ENCODE assay signal across 24 cellular contexts in genomic region chr2:102294802-102295489, GRCh38. TPM values are rescaled to one million over a fixed set of nuclear protein-coding genes. Genes with fewer than 3 reads are reported as not detected.
A peak's percentile ranks its signal among the peaks of the same experiment; 100 is the strongest.
DNase-seq lines count a peak whose midpoint lies in the region; ATAC-seq, FAIRE-seq and TF ChIP-seq lines count a peak whose summit lies in the region.
"Had no signal": no experiment of that assay in that cellular context is flagged by ENCODE, and none has a peak within 500 bp of the region (broad histone marks: within the 10 kb centered on the region; RNA-seq: fewer than 3 reads in every experiment).

No MANE protein-coding gene starts in this region.

- no peak overlapping the region for H3K4me3 ChIP-seq in K562
- H3K4me3 ChIP-seq: left ventricle myocardium inferior, PC-9 had no signal

- no peak overlapping the region for H3K27ac Mint-ChIP-seq in activated CD4-positive, alpha-beta T cell treated with anti-CD3 and anti-CD28 coated beads for 36 hours
- no peak overlapping the region for H3K27ac Mint-ChIP-seq in CD4-positive, alpha-beta T cell
- H3K27ac Mint-ChIP-seq: stimulated activated naive B cell treated with anti-CD40 and anti-IgM and Interleukin-4, amounts not matched to agents 10 μg/mL and 1 μg/mL and 100 μg/mL, for 72 hours had no signal

- CTCF ChIA-PET in activated CD4-positive, alpha-beta T cell treated with anti-CD3 and anti-CD28 coated beads for 36 hours (lab: Charles Lee), result interaction anchor here (0.9 to 1.9 kb wide), 5 partner anchors 10 to 54 kb away, joined by 3 to 5 read pairs (median 3); no protein-coding TSS in a partner anchor
- CTCF ChIA-PET in K562 (lab: Yijun Ruan, JAX; ENCODE audit: low intra/inter-chr PET ratio), result no interaction called here
- CTCF ChIA-PET in CD4-positive, alpha-beta T cell (lab: Charles Lee), result no interaction called here

- FAIRE-seq in K562 (lab: Jason Lieb, UNC), result no peak
- FAIRE-seq: G401.6, GM12892, small intestine had no signal

- no peak overlapping the region for H3K9ac ChIP-seq in K562 (ENCODE audit: insufficient read depth in 1 of 2, low read depth in 2 of 2, low read length in 2 of 2)
- H3K9ac ChIP-seq: parathyroid adenoma had no signal

- 32% methylated on average over 3 of the region's 3 CpGs for WGBS in K562 (ENCODE audit: insufficient coverage, low coverage, missing lambda C conversion rate)

- no peaks in the 10 kb centered on the region for H3K36me3 ChIP-seq in K562 (ENCODE audit: control insufficient read depth, insufficient read depth, low read length)
- H3K36me3 ChIP-seq: left ventricle myocardium inferior had no signal

- peaks cover 4% of the 10 kb centered on the region for H3K27me3 Mint-ChIP-seq in activated CD4-positive, alpha-beta T cell treated with anti-CD3 and anti-CD28 coated beads for 36 hours
- no peaks in the 10 kb centered on the region for H3K27me3 Mint-ChIP-seq in CD4-positive, alpha-beta T cell

- H3K4me1 ChIP-seq in K562 (replicated peaks in 1 of 2; ENCODE audit: control insufficient read depth in 2 of 2, insufficient read depth in 2 of 2, low read length in 2 of 2), result no peaks in the 10 kb centered on the region; a peak in 1 of 5 replicates
- H3K4me1 ChIP-seq: left ventricle myocardium inferior, parathyroid adenoma had no signal

- no peaks in the 10 kb centered on the region for H3K79me2 ChIP-seq in K562 (ENCODE audit: control insufficient read depth, insufficient read depth, low read length)
- H3K79me2 ChIP-seq: parathyroid adenoma had no signal

- intact Hi-C loops in activated CD4-positive, alpha-beta T cell treated with anti-CD3 and anti-CD28 coated beads for 36 hours (cut with DNase I, micrococcal nuclease), result no loop called here
- intact Hi-C loops in K562 (cut with micrococcal nuclease), result no loop called here
- intact Hi-C loops in CD4-positive, alpha-beta T cell (cut with DNase I, micrococcal nuclease), result loop anchor here in 1 of 2 experiments (5.0 kb wide), 1 partner anchor 43 kb away; no protein-coding TSS in a partner anchor

- no peaks in the 10 kb centered on the region for H3K9me3 Mint-ChIP-seq in activated CD4-positive, alpha-beta T cell treated with anti-CD3 and anti-CD28 coated beads for 36 hours (ENCODE audit: low read depth)
- no peaks in the 10 kb centered on the region for H3K9me3 Mint-ChIP-seq in CD4-positive, alpha-beta T cell
- H3K9me3 Mint-ChIP-seq: stimulated activated naive B cell treated with anti-CD40 and anti-IgM and Interleukin-4, amounts not matched to agents 10 μg/mL and 1 μg/mL and 100 μg/mL, for 72 hours had no signal

- no peaks in the 10 kb centered on the region for H3K9me1 ChIP-seq in K562 (ENCODE audit: control insufficient read depth, insufficient read depth, low read length)

- in situ Hi-C loops in K562 (cut with MboI) (no loop called here), GM13977 (cut with MboI; ENCODE audit: low pct_unique_long_range_greater_than_20kb, low sequenced_read_pairs, unreplicated experiment) (no loop called here)

- no peak overlapping the region; the same call in 1 of the 2 replicates for H3K4me2 ChIP-seq in K562 (ENCODE audit: insufficient read depth, low read length)
- H3K4me2 ChIP-seq: PC-9 had no signal

- no peaks in the 10 kb centered on the region for H4K20me1 ChIP-seq in K562 (replicated peaks; ENCODE audit: control insufficient read depth, insufficient read depth, low read length)

- H3K36me3 Mint-ChIP-seq in activated CD4-positive, alpha-beta T cell treated with anti-CD3 and anti-CD28 coated beads for 36 hours (ENCODE audit: low read depth), result no peaks in the 10 kb centered on the region
- no peaks in the 10 kb centered on the region for H3K36me3 Mint-ChIP-seq in CD4-positive, alpha-beta T cell (ENCODE audit: low read depth)
- H3K36me3 Mint-ChIP-seq: stimulated activated naive B cell treated with anti-CD40 and anti-IgM and Interleukin-4, amounts not matched to agents 10 μg/mL and 1 μg/mL and 100 μg/mL, for 72 hours had no signal

- no peaks in the 10 kb centered on the region; a peak in 1 of 5 replicates for H3K27me3 ChIP-seq in K562 (ENCODE audit: control insufficient read depth in 2 of 2, insufficient read depth in 2 of 2, low read length in 2 of 2)
- H3K27me3 ChIP-seq in CD4-positive, alpha-beta T cell (ENCODE audit: control insufficient read depth, insufficient read depth, low read length), result no peaks in the 10 kb centered on the region

- no peak overlapping the region for H3K27ac ChIP-seq in K562 (ENCODE audit: extremely low read depth, low read depth, low read length)
- no peak overlapping the region for H3K27ac ChIP-seq in CD4-positive, alpha-beta T cell (ENCODE audit: low read depth, low read length)
- H3K27ac ChIP-seq: left ventricle myocardium inferior, parathyroid adenoma, PC-9 had no signal

- TF ChIP-seq CTCF in K562 (IDR thresholded peaks at IDR 0.05 in 2 of 3, conservative IDR thresholded peaks at IDR 0.05 in 1 of 3; ENCODE audit: insufficient read depth in 2 of 3, low read depth in 1 of 3, low read length in 3 of 3), result no peak
- TF ChIP-seq CTCF in GM13977 (IDR thresholded peaks at IDR 0.05; ENCODE audit: extremely low read depth, insufficient read depth, missing control alignments), result no peak
- TF ChIP-seq CTCF in CD4-positive, alpha-beta T cell (IDR thresholded peaks at IDR 0.05), result no peak

- no peak for TF ChIP-seq POLR2A in K562 (conservative IDR thresholded peaks at IDR 0.05)

- ATAC-seq in activated CD4-positive, alpha-beta T cell treated with anti-CD3 and anti-CD28 coated beads for 36 hours, result peak; percentile 79
- no peak for ATAC-seq in K562
- ATAC-seq in CD4-positive, alpha-beta T cell (ENCODE audit: poor library complexity), result no peak
- ATAC-seq: stimulated activated naive B cell treated with anti-CD40 and anti-IgM and Interleukin-4, amounts not matched to agents 10 μg/mL and 1 μg/mL and 100 μg/mL, for 72 hours had no signal

- 0 out of 2 replicates have a peak overlapping the region, but pooled peaks have one; percentile 24 for H2AFZ ChIP-seq in K562 (ENCODE audit: low read depth, low read length)
- H2AFZ ChIP-seq: parathyroid adenoma, PC-9 had no signal

- H3K4me3 Mint-ChIP-seq in activated CD4-positive, alpha-beta T cell treated with anti-CD3 and anti-CD28 coated beads for 36 hours, result no peak overlapping the region
- no peak overlapping the region for H3K4me3 Mint-ChIP-seq in CD4-positive, alpha-beta T cell
- H3K4me3 Mint-ChIP-seq: stimulated activated naive B cell treated with anti-CD40 and anti-IgM and Interleukin-4, amounts not matched to agents 10 μg/mL and 1 μg/mL and 100 μg/mL, for 72 hours had no signal

- POLR2A ChIA-PET in activated CD4-positive, alpha-beta T cell treated with anti-CD3 and anti-CD28 coated beads for 36 hours (lab: Charles Lee), result interaction anchor here (0.5 to 0.6 kb wide), 3 partner anchors 9 to 180 kb away, joined by 3 read pairs; no protein-coding TSS in a partner anchor
- POLR2A ChIA-PET in K562 (lab: Yijun Ruan, JAX), result no interaction called here
- POLR2A ChIA-PET in CD4-positive, alpha-beta T cell (lab: Charles Lee), result no interaction called here

- BruUV-seq in K562 (replicated peaks; lab: Mats Ljungman, UMichigan), result no TSS peak

- TF ChIP-seq EP300 in K562 (IDR thresholded peaks at IDR 0.05; ENCODE audit: low read length), result no peak

- no peak for TF ChIP-seq RAD21 in K562 (CRISPR knock-in tag; conservative IDR thresholded peaks at IDR 0.05 in 1 of 2, IDR thresholded peaks at IDR 0.05 in 1 of 2)

- no peak for DNase-seq in activated CD4-positive, alpha-beta T cell treated with anti-CD3 and anti-CD28 coated beads for 36 hours
- no peak for DNase-seq in activated CD4-positive, alpha-beta T cell treated with anti-CD3 and anti-CD28 coated beads for 48 hours
- DNase-seq in HPDE6-E6E7 (ENCODE audit: extremely low spot score), result peak; percentile 46
- no peak for DNase-seq in K562 (ENCODE audit: extremely low read depth in 1 of 4, low spot score in 3 of 4)
- DNase-seq in kidney glomerular epithelial cell (lab: John Stamatoyannopoulos, UW), result peak; percentile 44
- no peak for DNase-seq in GM13977 (ENCODE audit: low spot score)
- no peak for DNase-seq in CD4-positive, alpha-beta T cell
- no peak for DNase-seq in NCI-H82 treated with DMSO at 0.1 percent for 48 hours (lab: John Stamatoyannopoulos, UW; ENCODE audit: unreplicated experiment)
- DNase-seq: ACHN; activated CD8-positive, alpha-beta memory T cell treated with anti-CD3 and anti-CD28 coated beads, Interleukin-2, amount 50 U/mL, for 48 hours; anterior cingulate cortex; cortex of kidney; erythroblast; left ventricle myocardium inferior; NCI-H2081; NCI-H526 treated with DMSO at 0.1 percent for 48 hours; small intestine; stimulated activated naive B cell treated with anti-CD40 and anti-IgM and Interleukin-4, amounts not matched to agents 10 μg/mL and 1 μg/mL and 100 μg/mL, for 72 hours had no signal

- no peaks in the 10 kb centered on the region for H3K9me3 ChIP-seq in K562 (replicated peaks; ENCODE audit: control insufficient read depth, insufficient read depth, low read depth, low read length)
- no peaks in the 10 kb centered on the region for H3K9me3 ChIP-seq in CD4-positive, alpha-beta T cell (ENCODE audit: control insufficient read depth, low read length)
- H3K9me3 ChIP-seq: left ventricle myocardium inferior had no signal

- peaks cover 36% of the 10 kb centered on the region for H3K4me1 Mint-ChIP-seq in activated CD4-positive, alpha-beta T cell treated with anti-CD3 and anti-CD28 coated beads for 36 hours
- H3K4me1 Mint-ChIP-seq in CD4-positive, alpha-beta T cell (ENCODE audit: low read depth), result no peaks in the 10 kb centered on the region

RNA-seq across cellular contexts. Expression of gene IL1RL1, which starts 16.4 kb away (rescaled TPM):
- total RNA-seq in activated CD4-positive, alpha-beta T cell treated with anti-CD3 and anti-CD28 coated beads for 36 hours, result under 1 TPM; 0.26 to 0.27 TPM
- 0.18 TPM in 1 of 2 replicates, not detected in the other for total RNA-seq in K562 (2011; cell fraction: chromatin; rRNA removed; ENCODE audit: low replicate concordance)
- total RNA-seq in K562 (2011; cell fraction: nucleolus; rRNA removed), result not detected in 2 replicates
- not detected in 2 replicates for total RNA-seq in K562 (2011; cell fraction: nucleoplasm; rRNA removed)
- total RNA-seq in K562 (2014; rRNA removed) (0.45 and 0.59 TPM in 2 replicates), K562 (2014; rRNA removed; fragmentation: Illumina TruSeq; extraction: Trizol) (0.73 and 1.0 TPM in 2 replicates), K562 (2015; rRNA removed; fragmentation: Illumina TruSeq; extraction: Trizol) (2.6 and 3.3 TPM in 2 replicates), K562 (2021) (0.44 and 1.0 TPM in 2 replicates)
- polyA plus RNA-seq in K562 (2011; rRNA removed) (0.05 and 0.06 TPM in 2 replicates), K562 (2014; fragmentation: Illumina TruSeq; extraction: Trizol) (0.72 and 1.2 TPM in 2 replicates), K562 (2014; fragmentation: Nextera tagmentation; extraction: Ambion mirVana) (under 1 TPM; 0.42 to 0.59 TPM), K562 (2014; rRNA removed) (0.66 and 0.81 TPM in 2 replicates)
- polyA plus RNA-seq in K562 (2011; cell fraction: cytosol; rRNA removed), result 0.03 TPM in 1 of 2 replicates, not detected in the other
- polyA plus RNA-seq in K562 (2011; cell fraction: nucleus; rRNA removed), result 0.27 TPM in 1 of 2 replicates, not detected in the other
- polyA plus RNA-seq in K562 (2012), result 4.3 and 5.8 TPM in 2 replicates
- 0.18 TPM in 1 of 2 replicates, not detected in the other for polyA minus RNA-seq in K562 (2011; rRNA and poly(A)+ RNA removed)
- not detected in 2 replicates for polyA minus RNA-seq in K562 (2011; cell fraction: cytosol; rRNA and poly(A)+ RNA removed)
- 0.13 TPM in 1 of 2 replicates, not detected in the other for polyA minus RNA-seq in K562 (2011; cell fraction: nucleus; rRNA and poly(A)+ RNA removed)
- not detected for total RNA-seq in CD4-positive, alpha-beta T cell
- total RNA-seq: H4, myocyte had no signal

Comparison
In these comparisons a context has a peak if more than half of its experiments do, and no peak if none do; other contexts are left out.
1. DNase-seq: peak in HPDE6-E6E7 (single experiment) and kidney glomerular epithelial cell (single experiment); none in activated CD4-positive, alpha-beta T cell treated with anti-CD3 and anti-CD28 coated beads for 36 hours (single experiment), activated CD4-positive, alpha-beta T cell treated with anti-CD3 and anti-CD28 coated beads for 48 hours (single experiment), K562 (0 of 4), GM13977 (single experiment), CD4-positive, alpha-beta T cell (0 of 10) and NCI-H82 treated with DMSO at 0.1 percent for 48 hours (single experiment).